Comparison of ENCODE assay signal across 8 cellular contexts in the genomic region with DNA sequence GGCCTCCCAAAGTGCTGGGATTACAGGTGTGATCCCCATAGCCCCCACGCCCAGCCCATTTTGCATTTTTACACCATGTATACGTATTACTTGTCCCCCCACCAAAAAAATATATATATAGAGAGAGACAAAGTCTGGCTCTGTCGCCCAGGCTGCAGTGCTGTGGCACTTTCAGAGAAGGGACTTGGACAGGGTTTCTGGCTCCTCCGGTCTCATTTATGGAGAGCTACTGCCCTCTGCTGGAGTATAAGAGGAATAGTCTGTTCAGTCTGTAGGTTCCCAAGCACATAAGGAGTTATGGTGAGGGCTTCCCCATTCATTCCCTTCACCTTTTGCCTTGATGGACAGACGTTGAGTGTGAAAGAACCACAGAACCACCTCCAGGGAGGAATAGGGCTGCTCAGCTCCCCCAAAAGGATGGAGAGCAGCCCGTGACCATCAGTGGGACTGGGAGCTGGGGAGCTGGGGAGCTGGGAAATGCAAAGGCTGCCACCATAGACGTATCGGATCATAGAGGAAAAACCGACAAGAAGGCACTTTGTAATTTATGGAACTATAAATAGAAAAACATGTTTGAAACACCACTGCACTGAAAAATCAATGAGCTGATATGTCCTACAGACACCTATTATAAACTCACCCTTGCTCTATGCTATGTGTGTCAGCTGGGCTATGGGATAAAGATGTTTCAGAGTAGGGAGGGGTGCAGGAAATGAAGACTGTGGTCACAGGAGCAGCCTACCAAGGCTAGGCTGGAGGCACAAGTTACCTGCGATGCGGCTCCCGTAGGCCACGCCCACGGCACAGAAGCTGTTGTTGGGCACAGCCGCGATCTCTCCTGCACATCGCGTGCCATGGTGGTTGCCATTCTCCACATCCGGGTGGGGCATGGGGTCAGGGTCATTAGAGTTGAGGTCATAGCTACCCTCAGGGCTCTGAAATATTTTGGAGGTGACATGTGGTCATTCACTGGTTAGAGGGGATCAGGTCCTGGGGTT. TPM values are rescaled to one million over a fixed set of nuclear protein-coding genes. Genes with fewer than 3 reads are reported as not detected.
A peak's percentile ranks its signal among the peaks of the same experiment; 100 is the strongest.
DNase-seq lines count a peak whose midpoint lies in the region; ATAC-seq and TF ChIP-seq lines count a peak whose summit lies in the region.

No MANE protein-coding gene starts in this region.

- peaks cover 16% of the 10 kb centered on the region for H3K4me1 ChIP-seq in GM23248 (ENCODE audit: insufficient read depth)

- CTCF ChIA-PET in Calu3 (lab: Charles Lee) = interaction anchor here (0.7 to 1.5 kb wide), 4 partner anchors 16 to 494 kb away, joined by 3 to 4 read pairs (median 4); a partner anchor contains a TSS

- H3K36me3 Mint-ChIP-seq in Calu3 (ENCODE audit: insufficient read depth, unreplicated experiment) (peaks cover 41% of the 10 kb centered on the region), brain (peaks cover 33% of the 10 kb centered on the region)

- intact Hi-C loops in Calu3 (cut with micrococcal nuclease; ENCODE audit: unreplicated experiment) = loop anchor here (5.0 kb wide), 1 partner anchor 494 kb away; no protein-coding TSS in a partner anchor

- BruUV-seq in Calu3 (replicated peaks; lab: Mats Ljungman, UMichigan) = no TSS peak

- no peak overlapping the region for H3K27ac ChIP-seq in GM23248

- H3K4me3 ChIP-seq in GM23248 = no peak overlapping the region
- no peak overlapping the region for H3K4me3 ChIP-seq in skeletal muscle cell (ENCODE audit: low read depth, low read length)

- no peak overlapping the region for H2AFZ ChIP-seq in GM23248

- H3K9me3 Mint-ChIP-seq in Calu3 (ENCODE audit: low read depth, unreplicated experiment) (no peaks in the 10 kb centered on the region), brain (no peaks in the 10 kb centered on the region)

- no peaks in the 10 kb centered on the region for H3K27me3 Mint-ChIP-seq in Calu3 (ENCODE audit: unreplicated experiment)
- H3K27me3 Mint-ChIP-seq in brain = peaks cover 3% of the 10 kb centered on the region

- no peaks in the 10 kb centered on the region for H3K9me3 ChIP-seq in GM23248 (ENCODE audit: low read depth)

- peak; percentile 49 for TF ChIP-seq CTCF in Calu3 (IDR thresholded peaks at IDR 0.05; ENCODE audit: unreplicated experiment)
- peak; percentile 81 to 82 for TF ChIP-seq CTCF in brain (conservative IDR thresholded peaks at IDR 0.05)

- H3K4me2 ChIP-seq in GM23248 (ENCODE audit: unreplicated experiment) = no peak overlapping the region

- DNase-seq in Calu3 (peak; percentile 35), GM23248 (peak; percentile 81), NCI-H128 (lab: John Stamatoyannopoulos, UW; ENCODE audit: unreplicated experiment) (peak; percentile 15), SK-MEL-5 (ENCODE audit: low read depth, low spot score) (peak; percentile 76), iPS DF 19.7 (ENCODE audit: low read depth, low spot score) (peak; percentile 42), skeletal muscle cell (ENCODE audit: low read depth) (peak; percentile 30)

- H4K20me1 ChIP-seq in GM23248 (ENCODE audit: insufficient read depth) = no peaks in the 10 kb centered on the region

- H3K4me1 Mint-ChIP-seq in Calu3 (ENCODE audit: low read depth, unreplicated experiment) (peaks cover 14% of the 10 kb centered on the region), brain (peaks cover 31% of the 10 kb centered on the region)

- no peak for TF ChIP-seq POLR2A in GM18505 (IDR thresholded peaks at IDR 0.05; ENCODE audit: borderline replicate concordance, extremely low read depth, insufficient read depth, insufficient read length)

- no peak overlapping the region for H3K9ac ChIP-seq in GM23248

- peaks cover 5% of the 10 kb centered on the region; the same call in 1 of the 2 replicates for H3F3A ChIP-seq in GM23248 (ENCODE audit: insufficient read depth)

- no peaks in the 10 kb centered on the region for H3K27me3 ChIP-seq in GM23248 (replicated peaks; ENCODE audit: insufficient read depth)

- peaks cover 13% of the 10 kb centered on the region; the same call in 1 of the 2 replicates for H3K36me3 ChIP-seq in GM23248 (ENCODE audit: low read depth)

- peaks cover 30% of the 10 kb centered on the region for H3K79me2 ChIP-seq in GM23248 (ENCODE audit: insufficient read depth)

- 62 to 66% methylated on average over 19 of the region's 19 CpGs for WGBS in GM23248 (ENCODE audit: low coverage in 1 of 2, low lambda C conversion rate in 2 of 2, missing lambda C conversion rate in 2 of 2), 2 experiments

- H3K4me3 Mint-ChIP-seq in Calu3 (ENCODE audit: low read depth, unreplicated experiment) = no peak overlapping the region
- peak overlapping the region in 1 of 5 experiments; percentile 81 for H3K4me3 Mint-ChIP-seq in brain

- H3K27ac Mint-ChIP-seq in Calu3 (ENCODE audit: unreplicated experiment) (no peak overlapping the region), brain (peak overlapping the region in 3 of 5 experiments; percentile 5 to 80 (median 58))

- H3K9me2 ChIP-seq in GM23248 (ENCODE audit: insufficient read depth) = no peaks in the 10 kb centered on the region

- no peak for ATAC-seq in GM18505 (IDR thresholded peaks at IDR 0.05; ENCODE audit: unreplicated experiment)

- in situ Hi-C loops in GM23248 (cut with MboI) = no loop called here
- in situ Hi-C loops in SK-MEL-5 (cut with HindIII; ENCODE audit: low pct_unique_long_range_greater_than_20kb, low sequenced_read_pairs) = no loop called here

RNA-seq across cellular contexts. Expression of a gene that starts 5.2 kb away (rescaled TPM):
- total RNA-seq in Calu3 (2022) = 44.3 and 49.2 TPM in 2 replicates
- total RNA-seq in GM23248 (2014; rRNA removed; shearing (Covaris generic)) = 58.8 and 68.7 TPM in 2 replicates
- polyA plus RNA-seq in GM23248 (2016; fragmentation: Nextera tagmentation; extraction: Ambion mirVana) (29.7 and 31.6 TPM in 2 replicates), brain (ENCODE audit: insufficient read depth, low read depth, low replicate concordance) (20.5 TPM)
- 14.8 and 16.0 TPM in 2 replicates for total RNA-seq in SK-MEL-5 (2014; rRNA removed; shearing (Covaris generic))
- polyA plus RNA-seq in SK-MEL-5 (2015; cell fraction: cytosol; rRNA removed) = 18.6 and 25.8 TPM in 2 replicates
- polyA plus RNA-seq in SK-MEL-5 (2015; cell fraction: nucleus; rRNA removed) = 56.0 and 78.0 TPM in 2 replicates

RNA-seq across cellular contexts. Expression of a gene that starts 5.8 kb away (rescaled TPM):
- total RNA-seq in Calu3 (2022) = 19.2 and 20.0 TPM in 2 replicates
- 5.8 and 13.9 TPM in 2 replicates for total RNA-seq in GM23248 (2014; rRNA removed; shearing (Covaris generic))
- polyA plus RNA-seq in GM23248 (2016; fragmentation: Nextera tagmentation; extraction: Ambion mirVana) = 11.3 and 12.6 TPM in 2 replicates
- 4.8 and 5.8 TPM in 2 replicates for total RNA-seq in SK-MEL-5 (2014; rRNA removed; shearing (Covaris generic))
- polyA plus RNA-seq in SK-MEL-5 (2015; cell fraction: cytosol; rRNA removed) = 10.0 and 14.8 TPM in 2 replicates
- polyA plus RNA-seq in SK-MEL-5 (2015; cell fraction: nucleus; rRNA removed) = 16.6 and 22.6 TPM in 2 replicates
- polyA plus RNA-seq in brain (ENCODE audit: insufficient read depth, low read depth, low replicate concordance) = 20.7 TPM

RNA-seq across cellular contexts. Expression of a gene that starts 27.5 kb away (rescaled TPM):
- total RNA-seq in Calu3 (2022) = 4.6 and 6.6 TPM in 2 replicates
- total RNA-seq in GM23248 (2014; rRNA removed; shearing (Covaris generic)) = 2,401 and 2,613 TPM in 2 replicates
- 1,454 and 1,484 TPM in 2 replicates for polyA plus RNA-seq in GM23248 (2016; fragmentation: Nextera tagmentation; extraction: Ambion mirVana)
- total RNA-seq in SK-MEL-5 (2014; rRNA removed; shearing (Covaris generic)) = 0.50 and 0.96 TPM in 2 replicates
- 2.1 and 2.3 TPM in 2 replicates for polyA plus RNA-seq in SK-MEL-5 (2015; cell fraction: cytosol; rRNA removed)
- polyA plus RNA-seq in SK-MEL-5 (2015; cell fraction: nucleus; rRNA removed) = 8.6 and 9.6 TPM in 2 replicates
- polyA plus RNA-seq in brain (ENCODE audit: insufficient read depth, low read depth, low replicate concordance) = 122 TPM

RNA-seq across cellular contexts. Expression of a gene that starts 48.1 kb away (rescaled TPM):
- 12.2 and 15.4 TPM in 2 replicates for total RNA-seq in Calu3 (2022)
- 15.7 TPM in 2 replicates for total RNA-seq in GM23248 (2014; rRNA removed; shearing (Covaris generic))
- polyA plus RNA-seq in GM23248 (2016; fragmentation: Nextera tagmentation; extraction: Ambion mirVana) (11.6 and 13.1 TPM in 2 replicates), brain (ENCODE audit: insufficient read depth, low read depth, low replicate concordance) (22.4 TPM)
- 9.8 and 11.4 TPM in 2 replicates for total RNA-seq in SK-MEL-5 (2014; rRNA removed; shearing (Covaris generic))
- 24.3 and 36.9 TPM in 2 replicates for polyA plus RNA-seq in SK-MEL-5 (2015; cell fraction: cytosol; rRNA removed)
- 46.6 and 79.5 TPM in 2 replicates for polyA plus RNA-seq in SK-MEL-5 (2015; cell fraction: nucleus; rRNA removed)

Comparison
In these comparisons a context has a peak if more than half of its experiments do, and no peak if none do; other contexts are left out.
1. DNase-seq: peak in every context shown above with its lines; median percentile 81 in GM23248; 76 in SK-MEL-5; 42 in iPS DF 19.7; 35 in Calu3; 30 in skeletal muscle cell; 15 in NCI-H128.
2. RNA of a gene that starts 27.5 kb away (total RNA-seq): 2,401 to 2,613 TPM in GM23248; 4.6 to 6.6 TPM in Calu3 and 0.50 to 0.96 TPM in SK-MEL-5; every median in the first group is over 100 times any median in the second.